In the genomic region with DNA sequence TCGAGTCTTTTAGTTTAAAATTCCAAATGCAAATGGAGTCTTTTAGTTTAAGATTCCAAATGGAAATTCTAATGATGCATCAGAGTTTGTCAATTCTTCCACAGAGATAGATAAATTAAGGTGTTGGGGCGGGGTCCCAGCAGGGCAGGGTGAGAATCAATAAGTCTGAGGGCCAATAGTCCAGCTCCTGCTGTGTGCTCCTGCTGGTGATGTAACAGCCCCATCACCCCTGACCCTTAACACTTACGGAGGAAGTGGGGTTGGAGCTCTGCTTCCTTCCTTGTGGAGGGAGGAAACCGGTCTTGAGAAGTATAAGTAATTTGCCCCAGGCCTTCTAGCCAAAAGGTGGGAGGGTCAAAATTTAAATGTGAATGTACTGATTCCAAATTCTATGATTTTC, we compare ENCODE assay signal across 9 cellular contexts. TPM values are rescaled to one million over a fixed set of nuclear protein-coding genes. Genes with fewer than 3 reads are reported as not detected.
DNase-seq lines count a peak whose midpoint lies in the region; ATAC-seq, FAIRE-seq and TF ChIP-seq lines count a peak whose summit lies in the region.
"Had no signal": no experiment of that assay in that cellular context is flagged by ENCODE, and none has a peak within 500 bp of the region (broad histone marks: within the 10 kb centered on the region; RNA-seq: fewer than 3 reads in every experiment).

No MANE protein-coding gene starts in this region.

- H3K27me3 Mint-ChIP-seq in chondrocyte (ENCODE audit: low read depth) = no peaks in the 10 kb centered on the region
- no peaks in the 10 kb centered on the region for H3K27me3 Mint-ChIP-seq in mesothelial cell of epicardium (ENCODE audit: low read depth)

- FAIRE-seq in RCC 7860 (lab: Jason Lieb, UNC) = no peak

- H3K9me3 Mint-ChIP-seq in chondrocyte (ENCODE audit: low read depth) (peaks cover 3% of the 10 kb centered on the region), mesothelial cell of epicardium (peaks cover 13% of the 10 kb centered on the region)

- DNase-seq in ELF-1 (ENCODE audit: low read depth, low spot score) (peak; percentile 74), NCI-H2227 treated with DMSO at 0.1 percent for 48 hours (lab: John Stamatoyannopoulos, UW) (peak; percentile 39), chondrocyte (ENCODE audit: low spot score) (no peak), mesothelial cell of epicardium (ENCODE audit: low spot score in 2 of 2, unreplicated experiment in 2 of 2) (no peak), COR-L47 (lab: John Stamatoyannopoulos, UW) (no peak), RCC 7860 (ENCODE audit: low spot score) (no peak)
- no peak for DNase-seq in stimulated activated CD4-positive, alpha-beta T cell treated with anti-CD3 and anti-CD28 coated beads, Interleukin-12 subunit alpha, Interleukin-12 subunit beta, amount 100 ng/mL, for 4 hours
- DNase-seq: midbrain had no signal

- H3K27ac Mint-ChIP-seq in chondrocyte (ENCODE audit: unreplicated experiment) = peak overlapping the region; percentile 72
- H3K27ac Mint-ChIP-seq in mesothelial cell of epicardium = peak overlapping the region; percentile 64

- peaks cover 8% of the 10 kb centered on the region for H3K36me3 Mint-ChIP-seq in chondrocyte (ENCODE audit: low read depth)
- peaks cover 30% of the 10 kb centered on the region for H3K36me3 Mint-ChIP-seq in mesothelial cell of epicardium

- no peak for TF ChIP-seq CTCF in chondrocyte (IDR thresholded peaks at IDR 0.05)
- TF ChIP-seq CTCF in mesothelial cell of epicardium (IDR thresholded peaks at IDR 0.05; ENCODE audit: unreplicated experiment) = no peak

- ATAC-seq in GM19351 (IDR thresholded peaks at IDR 0.05; ENCODE audit: unreplicated experiment) = no peak

- peaks cover 47% of the 10 kb centered on the region for H3K4me1 Mint-ChIP-seq in chondrocyte (ENCODE audit: low read depth)
- peaks cover 15% of the 10 kb centered on the region for H3K4me1 Mint-ChIP-seq in mesothelial cell of epicardium

- H3K4me3 Mint-ChIP-seq in chondrocyte (ENCODE audit: unreplicated experiment) (no peak overlapping the region), mesothelial cell of epicardium (no peak overlapping the region)

RNA-seq across cellular contexts. Expression of gene ZBTB2, which starts 17.3 kb away (rescaled TPM):
- total RNA-seq in chondrocyte (9.4 to 11.8 TPM (median 10.1 TPM) in 3 replicates), mesothelial cell of epicardium (15.2 to 16.1 TPM (median 15.8 TPM) in 3 replicates)

Comparison
In these comparisons a context has a peak if more than half of its experiments do, and no peak if none do; other contexts are left out.
1. DNase-seq: peak in ELF-1 (single experiment) and NCI-H2227 treated with DMSO at 0.1 percent for 48 hours (single experiment); none in chondrocyte (single experiment), mesothelial cell of epicardium (0 of 2), COR-L47 (single experiment), stimulated activated CD4-positive, alpha-beta T cell treated with anti-CD3 and anti-CD28 coated beads, Interleukin-12 subunit alpha, Interleukin-12 subunit beta, amount 100 ng/mL, for 4 hours (single experiment) and RCC 7860 (single experiment).